In genomic region chr1:172638885-172639831, GRCh38 we compare ENCODE assay signal across 8 cellular contexts. TPM values are rescaled to one million over a fixed set of nuclear protein-coding genes. Genes with fewer than 3 reads are reported as not detected.
A peak's percentile ranks its signal among the peaks of the same experiment; 100 is the strongest.
DNase-seq lines count a peak whose midpoint lies in the region; ATAC-seq and TF ChIP-seq lines count a peak whose summit lies in the region.

No MANE protein-coding gene starts in this region.

- peaks cover 71% of the 10 kb centered on the region for H3K4me1 ChIP-seq in PC-3 (ENCODE audit: insufficient read depth, low read length)
- peaks cover 9% of the 10 kb centered on the region for H3K4me1 ChIP-seq in lower lobe of right lung

- H3K4me3 ChIP-seq in BJ (ENCODE audit: low read depth, low read length) (no peak overlapping the region), PC-3 (ENCODE audit: low read length) (peak overlapping the region; percentile 36), lower lobe of right lung (no peak overlapping the region)

- H3K4me1 Mint-ChIP-seq in activated T-helper 2 cell treated with anti-CD3 and anti-CD28 coated beads, Interferon-gamma antibody, Interleukin-2, Interleukin-4, amounts not matched to agents 10 μg/mL and 5 μg/mL and 100 μg/mL, durations not matched to agents 14 hours and 24 hours and 36 hours (ENCODE audit: low read depth): peaks cover 74% of the 10 kb centered on the region

- peak overlapping the region; percentile 32 for H2AFZ ChIP-seq in PC-3 (ENCODE audit: low read length)

- H3K36me3 Mint-ChIP-seq in activated T-helper 2 cell treated with anti-CD3 and anti-CD28 coated beads, Interferon-gamma antibody, Interleukin-2, Interleukin-4, amounts not matched to agents 10 μg/mL and 5 μg/mL and 100 μg/mL, durations not matched to agents 14 hours and 24 hours and 36 hours (ENCODE audit: low read depth): peaks cover 10% of the 10 kb centered on the region

- no peak for TF ChIP-seq CTCF in BJ (IDR thresholded peaks at IDR 0.05; ENCODE audit: insufficient read depth, low read depth, low read length)
- TF ChIP-seq CTCF in PC-3 (conservative IDR thresholded peaks at IDR 0.05; ENCODE audit: low read depth, low read length): no peak
- TF ChIP-seq CTCF in lower lobe of right lung (IDR thresholded peaks at IDR 0.05): no peak

- peak overlapping the region; percentile 66 for H3K4me2 ChIP-seq in PC-3 (ENCODE audit: low read length)

- peak overlapping the region; percentile 98 for H3K27ac Mint-ChIP-seq in activated T-helper 2 cell treated with anti-CD3 and anti-CD28 coated beads, Interferon-gamma antibody, Interleukin-2, Interleukin-4, amounts not matched to agents 10 μg/mL and 5 μg/mL and 100 μg/mL, durations not matched to agents 14 hours and 24 hours and 36 hours

- POLR2A ChIA-PET in BJ (lab: Charles Lee): no interaction called here
- POLR2A ChIA-PET in PC-3 (lab: Charles Lee; ENCODE audit: unreplicated experiment): interaction anchor here (0.6 kb wide), 3 partner anchors 29 to 280 kb away, joined by 3 to 5 read pairs (median 4); no protein-coding TSS in a partner anchor

- H3K9me3 Mint-ChIP-seq in activated T-helper 2 cell treated with anti-CD3 and anti-CD28 coated beads, Interferon-gamma antibody, Interleukin-2, Interleukin-4, amounts not matched to agents 10 μg/mL and 5 μg/mL and 100 μg/mL, durations not matched to agents 14 hours and 24 hours and 36 hours: peaks cover 16% of the 10 kb centered on the region

- H3K9ac ChIP-seq in PC-3 (ENCODE audit: low read length): peak overlapping the region; percentile 68

- peak overlapping the region; percentile 78 for H3K27ac ChIP-seq in PC-3 (ENCODE audit: low read length)
- no peak overlapping the region for H3K27ac ChIP-seq in lower lobe of right lung

- ATAC-seq in GM21723 (IDR thresholded peaks at IDR 0.05; ENCODE audit: unreplicated experiment): peak; percentile 75
- peak; percentile 78 for ATAC-seq in PC-3
- ATAC-seq in lower lobe of right lung: peak; percentile 46 to 50
- ATAC-seq in HG03139 (IDR thresholded peaks at IDR 0.05; ENCODE audit: unreplicated experiment): no peak
- ATAC-seq in GM18517 (IDR thresholded peaks at IDR 0.05; ENCODE audit: unreplicated experiment): no peak

- H3K9me2 ChIP-seq in PC-3 (replicated peaks; ENCODE audit: low read length): no peaks in the 10 kb centered on the region

- peaks cover 31% of the 10 kb centered on the region for H3F3A ChIP-seq in PC-3 (ENCODE audit: low read length, unreplicated experiment)

- H3K27me3 Mint-ChIP-seq in activated T-helper 2 cell treated with anti-CD3 and anti-CD28 coated beads, Interferon-gamma antibody, Interleukin-2, Interleukin-4, amounts not matched to agents 10 μg/mL and 5 μg/mL and 100 μg/mL, durations not matched to agents 14 hours and 24 hours and 36 hours (ENCODE audit: low read depth): peaks cover 5% of the 10 kb centered on the region

- no peaks in the 10 kb centered on the region for H3K27me3 ChIP-seq in BJ (ENCODE audit: control insufficient read depth, insufficient read depth, low read length)
- no peaks in the 10 kb centered on the region for H3K27me3 ChIP-seq in PC-3 (ENCODE audit: low read length)
- no peaks in the 10 kb centered on the region for H3K27me3 ChIP-seq in lower lobe of right lung (ENCODE audit: low read depth)

- H3K36me3 ChIP-seq in BJ (ENCODE audit: control insufficient read depth, insufficient read depth, low read length) (no peaks in the 10 kb centered on the region), PC-3 (ENCODE audit: low read depth, low read length) (no peaks in the 10 kb centered on the region; the same call in 1 of the 2 replicates), lower lobe of right lung (no peaks in the 10 kb centered on the region)

- H3K79me2 ChIP-seq in PC-3 (ENCODE audit: low read length): no peaks in the 10 kb centered on the region

- peak overlapping the region; percentile 47 for H3K4me3 Mint-ChIP-seq in activated T-helper 2 cell treated with anti-CD3 and anti-CD28 coated beads, Interferon-gamma antibody, Interleukin-2, Interleukin-4, amounts not matched to agents 10 μg/mL and 5 μg/mL and 100 μg/mL, durations not matched to agents 14 hours and 24 hours and 36 hours (ENCODE audit: low read depth)

- CTCF ChIA-PET in BJ (lab: Yijun Ruan, JAX): no interaction called here
- CTCF ChIA-PET in PC-3 (lab: Charles Lee): interaction anchor here (0.6 to 1.0 kb wide), 3 partner anchors 80 to 339 kb away, joined by 3 to 12 read pairs (median 5); no protein-coding TSS in a partner anchor

- no peaks in the 10 kb centered on the region for H4K20me1 ChIP-seq in PC-3 (ENCODE audit: low read length)

- BruUV-seq in PC-3 (replicated peaks; lab: Mats Ljungman, UMichigan): TSS peak; percentile 93

- DNase-seq in BJ (ENCODE audit: low read depth) (peak; percentile 76), PC-3 (peak; percentile 100), lower lobe of right lung (no peak), stromal cell of bone marrow (ENCODE audit: low read depth) (peak; percentile 44)
- peak; percentile 76 for DNase-seq in activated T-helper 2 cell treated with anti-CD3 and anti-CD28 coated beads, Interferon-gamma antibody, Interleukin-2, Interleukin-4, amounts not matched to agents 10 μg/mL and 5 μg/mL and 100 μg/mL, durations not matched to agents 14 hours and 24 hours and 36 hours (ENCODE audit: low spot score)

- intact Hi-C loops in PC-3 (cut with micrococcal nuclease) (loop anchor here (1.0 kb wide), 7 partner anchors 30 to 190 kb away; partner anchors contain the start of gene SUCO), lower lobe of right lung (cut with DNase I) (no loop called here)
- intact Hi-C loops in activated T-helper 2 cell treated with anti-CD3 and anti-CD28 coated beads, Interferon-gamma antibody, Interleukin-2, Interleukin-4, amounts not matched to agents 10 μg/mL and 5 μg/mL and 100 μg/mL, durations not matched to agents 14 hours and 24 hours and 36 hours (cut with micrococcal nuclease): loop anchor here (1.0 to 2.0 kb wide), 11 partner anchors 8 to 366 kb away; no protein-coding TSS in a partner anchor

- H3K9me3 ChIP-seq in PC-3 (ENCODE audit: low read length): no peaks in the 10 kb centered on the region
- H3K9me3 ChIP-seq in lower lobe of right lung: no peaks in the 10 kb centered on the region

RNA-seq across cellular contexts. Expression of gene FASLG, which starts 19.7 kb away (rescaled TPM):
- polyA plus RNA-seq in BJ (2011; rRNA removed): not detected in 2 replicates
- not detected in 2 replicates for polyA minus RNA-seq in BJ (2011; rRNA and poly(A)+ RNA removed)
- 0.04 TPM in 1 of 2 replicates, not detected in the other for total RNA-seq in PC-3 (2014; rRNA removed)
- 22.5 and 23.7 TPM in 2 replicates for total RNA-seq in activated T-helper 2 cell treated with anti-CD3 and anti-CD28 coated beads, Interferon-gamma antibody, Interleukin-2, Interleukin-4, amounts not matched to agents 10 μg/mL and 5 μg/mL and 100 μg/mL, durations not matched to agents 14 hours and 24 hours and 36 hours
- total RNA-seq in lower lobe of right lung: 1.2 TPM

Comparison
In these comparisons a context has a peak if more than half of its experiments do, and no peak if none do; other contexts are left out.
1. ATAC-seq: peak in GM21723 (single experiment), PC-3 (single experiment) and lower lobe of right lung (2 of 2); none in HG03139 (single experiment) and GM18517 (single experiment).
2. RNA of gene FASLG, which starts 19.7 kb away (total RNA-seq): 22.5 to 23.7 TPM in activated T-helper 2 cell treated with anti-CD3 and anti-CD28 coated beads, Interferon-gamma antibody, Interleukin-2, Interleukin-4, amounts not matched to agents 10 μg/mL and 5 μg/mL and 100 μg/mL, durations not matched to agents 14 hours and 24 hours and 36 hours; 1.2 TPM in lower lobe of right lung (single experiment) and 0.04 TPM in PC-3; every median in the first group is over 10 times any median in the second.